In the genomic region with DNA sequence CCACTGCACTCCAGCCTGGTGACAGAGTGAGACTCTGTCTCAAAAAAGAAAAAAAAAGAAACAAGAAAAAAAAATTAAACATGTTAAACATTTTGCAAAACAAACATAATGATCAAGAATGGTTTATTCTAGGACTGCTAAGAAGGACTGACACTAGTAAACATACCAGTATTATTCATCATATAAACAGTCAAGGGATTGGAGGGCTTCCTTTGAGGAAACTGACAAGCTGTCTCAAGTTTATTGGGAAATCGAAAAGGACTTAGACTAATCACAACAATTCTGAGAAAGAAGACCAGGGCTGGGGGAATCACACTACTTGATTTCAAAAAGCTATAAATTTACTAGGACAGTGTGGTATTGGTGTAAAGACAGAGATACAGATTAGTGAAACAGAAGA, we compare ENCODE assay signal across 13 cellular contexts.
"Had no signal": no experiment of that assay in that cellular context is flagged by ENCODE, and none has a peak within 500 bp of the region (broad histone marks: within the 10 kb centered on the region; RNA-seq: fewer than 3 reads in every experiment).

No MANE protein-coding gene starts in this region.

- H3K27me3 ChIP-seq: sigmoid colon had no signal

- H3K4me3 Mint-ChIP-seq: activated CD4-positive, alpha-beta memory T cell treated with anti-CD3 and anti-CD28 coated beads, Interleukin-2, amount 10 ng/mL, durations not matched to agents 7 days and 5 days; activated CD4-positive, alpha-beta T cell treated with anti-CD3 and anti-CD28 coated beads for 36 hours; central memory CD8-positive, alpha-beta T cell; memory B cell; nephron progenitor cell; stimulated activated naive CD8-positive, alpha-beta T cell treated with anti-CD3 and anti-CD28 coated beads, Interleukin-15, Interleukin-2, amounts not matched to agents 100 ng/mL and 50 ng/mL, for 24 hours had no signal

- H3K4me1 Mint-ChIP-seq: activated CD4-positive, alpha-beta memory T cell treated with anti-CD3 and anti-CD28 coated beads, Interleukin-2, amount 10 ng/mL, durations not matched to agents 7 days and 5 days; activated CD4-positive, alpha-beta T cell treated with anti-CD3 and anti-CD28 coated beads for 36 hours; central memory CD8-positive, alpha-beta T cell; memory B cell; nephron progenitor cell had no signal

- H3K4me3 ChIP-seq: sigmoid colon had no signal

- H3K27ac Mint-ChIP-seq: activated CD4-positive, alpha-beta memory T cell treated with anti-CD3 and anti-CD28 coated beads, Interleukin-2, amount 10 ng/mL, durations not matched to agents 7 days and 5 days; activated CD4-positive, alpha-beta T cell treated with anti-CD3 and anti-CD28 coated beads for 36 hours; memory B cell; nephron progenitor cell; stimulated activated naive CD8-positive, alpha-beta T cell treated with anti-CD3 and anti-CD28 coated beads, Interleukin-15, Interleukin-2, amounts not matched to agents 100 ng/mL and 50 ng/mL, for 24 hours had no signal

- DNase-seq: activated CD4-positive, alpha-beta memory T cell treated with anti-CD3 and anti-CD28 coated beads, Interleukin-2, amount 10 ng/mL, durations not matched to agents 7 days and 5 days; activated CD4-positive, alpha-beta T cell treated with anti-CD3 and anti-CD28 coated beads for 36 hours; activated CD8-positive, alpha-beta memory T cell treated with anti-CD3 and anti-CD28 coated beads, Interleukin-2, amount 50 U/mL, for 4 hours; effector memory CD4-positive, alpha-beta T cell; head of caudate nucleus; nephron progenitor cell; sigmoid colon; stimulated activated CD4-positive, alpha-beta T cell treated with anti-CD3 and anti-CD28 coated beads, Interleukin-4, amount 100 ng/mL, for 24 hours; WERI-Rb-1 had no signal

- ATAC-seq: activated CD4-positive, alpha-beta T cell treated with anti-CD3 and anti-CD28 coated beads for 36 hours; left lobe of liver had no signal

- H3K36me3 Mint-ChIP-seq: memory B cell had no signal

- H3K9me3 Mint-ChIP-seq: activated CD4-positive, alpha-beta memory T cell treated with anti-CD3 and anti-CD28 coated beads, Interleukin-2, amount 10 ng/mL, durations not matched to agents 7 days and 5 days; central memory CD8-positive, alpha-beta T cell; memory B cell; stimulated activated naive CD8-positive, alpha-beta T cell treated with anti-CD3 and anti-CD28 coated beads, Interleukin-15, Interleukin-2, amounts not matched to agents 100 ng/mL and 50 ng/mL, for 24 hours had no signal

- H3K9me3 ChIP-seq: sigmoid colon had no signal

- H3K4me1 ChIP-seq: sigmoid colon had no signal

- H3K27ac ChIP-seq: sigmoid colon, WERI-Rb-1 had no signal
